In genomic region chr2:23464156-23464555, GRCh38 we compare ENCODE assay signal across 1 cellular context.
TF ChIP-seq lines count a peak whose summit lies in the region.

No MANE protein-coding gene starts in this region.

TF ChIP-seq in GM23338, 12 proteins besides CTCF, POLR2A, EP300 and RAD21 (continued from another document):
- TF ChIP-seq REST (IDR thresholded peaks at IDR 0.05; ENCODE audit: unreplicated experiment) (no peak), EZH2 (IDR thresholded peaks at IDR 0.05; ENCODE audit: low read depth, unreplicated experiment) (no peak), ZNF114 (CRISPR knock-in tag; IDR thresholded peaks at IDR 0.05) (no peak), CREB1 (CRISPR knock-in tag; IDR thresholded peaks at IDR 0.05; ENCODE audit: low read depth) (no peak), POLR2AphosphoS5 (IDR thresholded peaks at IDR 0.05; ENCODE audit: low read depth) (no peak), ZNF331 (CRISPR knock-in tag; IDR thresholded peaks at IDR 0.05; ENCODE audit: low read depth) (no peak), STAT1 (IDR thresholded peaks at IDR 0.05; ENCODE audit: unreplicated experiment) (no peak)
